In genomic region chr17:8408371-8408770, GRCh38 we compare ENCODE assay signal across 19 cellular contexts. TPM values are rescaled to one million over a fixed set of nuclear protein-coding genes. Genes with fewer than 3 reads are reported as not detected.
A peak's percentile ranks its signal among the peaks of the same experiment; 100 is the strongest.
DNase-seq lines count a peak whose midpoint lies in the region; ATAC-seq and TF ChIP-seq lines count a peak whose summit lies in the region.
"Had no signal": no experiment of that assay in that cellular context is flagged by ENCODE, and none has a peak within 500 bp of the region (broad histone marks: within the 10 kb centered on the region; RNA-seq: fewer than 3 reads in every experiment).

No MANE protein-coding gene starts in this region.

- peak; percentile 15 for DNase-seq in COLO668 (lab: John Stamatoyannopoulos, UW; ENCODE audit: unreplicated experiment)
- peak; percentile 22 for DNase-seq in M059J (ENCODE audit: low read depth)
- no peak for DNase-seq in lower lobe of right lung
- no peak for DNase-seq in middle frontal gyrus (ENCODE audit: extremely low spot score, low spot score)
- no peak for DNase-seq in amniotic stem cell (lab: John Stamatoyannopoulos, UW)
- DNase-seq in NCI-H2081 (lab: John Stamatoyannopoulos, UW), result no peak
- DNase-seq: activated CD4-positive, alpha-beta memory T cell treated with anti-CD3 and anti-CD28 coated beads, Interleukin-2, amount 10 ng/mL, durations not matched to agents 7 days and 5 days; activated naive CD4-positive, alpha-beta T cell treated with anti-CD3 and anti-CD28 coated beads for 36 hours; caudate nucleus; heart left ventricle; NCI-H1105; NCI-H446 treated with DMSO at 0.1 percent for 48 hours; spleen; T1000 had no signal

- intact Hi-C loops in lower lobe of right lung (cut with DNase I), result no loop called here

- H3K36me3 ChIP-seq in ectodermal cell (ENCODE audit: control insufficient read depth, insufficient read depth, low read length), result no peaks in the 10 kb centered on the region
- no peaks in the 10 kb centered on the region for H3K36me3 ChIP-seq in lower lobe of right lung
- H3K36me3 ChIP-seq: heart left ventricle, spleen, suprapubic skin had no signal

- no peak for TF ChIP-seq CTCF in lower lobe of right lung (IDR thresholded peaks at IDR 0.05)

- peaks cover 3% of the 10 kb centered on the region for H3K27me3 ChIP-seq in ectodermal cell (ENCODE audit: control insufficient read depth, insufficient read depth, low read length, poor library complexity, severe bottlenecking)
- no peaks in the 10 kb centered on the region for H3K27me3 ChIP-seq in lower lobe of right lung (ENCODE audit: low read depth)
- H3K27me3 ChIP-seq: heart left ventricle, suprapubic skin had no signal

- H3K4me3 ChIP-seq in ectodermal cell (ENCODE audit: insufficient read depth, low read depth, low read length) (no peak overlapping the region), lower lobe of right lung (no peak overlapping the region)
- H3K4me3 ChIP-seq: heart left ventricle, lung, spleen, suprapubic skin had no signal

- H3K27ac ChIP-seq in ectodermal cell (ENCODE audit: insufficient read depth, low read depth, low read length, poor library complexity, severe bottlenecking) (peak overlapping the region; percentile 16), lower lobe of right lung (no peak overlapping the region)
- H3K27ac ChIP-seq: heart left ventricle, spleen, suprapubic skin had no signal

- ATAC-seq in lower lobe of right lung (peak; percentile 58 to 61), GM18861 (IDR thresholded peaks at IDR 0.05; ENCODE audit: unreplicated experiment) (no peak)
- ATAC-seq: heart left ventricle had no signal

- H3K4me1 ChIP-seq in ectodermal cell (ENCODE audit: control insufficient read depth, insufficient read depth, low read length), result no peaks in the 10 kb centered on the region
- peaks cover 22% of the 10 kb centered on the region for H3K4me1 ChIP-seq in lower lobe of right lung

- no peaks in the 10 kb centered on the region for H3K9me3 ChIP-seq in ectodermal cell (ENCODE audit: control insufficient read depth, low read length)
- H3K9me3 ChIP-seq in lower lobe of right lung, result no peaks in the 10 kb centered on the region
- H3K9me3 ChIP-seq: heart left ventricle, spleen, suprapubic skin had no signal

- 78 to 80% methylated on average over 14 of the region's 14 CpGs for WGBS in ectodermal cell, 2 experiments

RNA-seq across cellular contexts. Expression of gene RNF222, which starts 10.7 kb away (rescaled TPM):
- 0.10 TPM in 1 of 2 replicates, not detected in the other for total RNA-seq in M059J (2014; rRNA removed; shearing (Covaris generic))
- not detected for polyA plus RNA-seq in ectodermal cell (2013, experiment 1 of 4)
- polyA plus RNA-seq in ectodermal cell (2013, experiment 2 of 4), result not detected
- not detected for polyA plus RNA-seq in ectodermal cell (2013, experiment 3 of 4)
- polyA plus RNA-seq in ectodermal cell (2013, experiment 4 of 4), result not detected
- total RNA-seq in lower lobe of right lung, result not detected
- total RNA-seq: heart left ventricle, lung, omental fat pad, spleen had no signal
- polyA plus RNA-seq: heart left ventricle, lung had no signal

RNA-seq across cellular contexts. Expression of gene RPL26, which starts 25.4 kb away (rescaled TPM):
- 2,231 and 3,155 TPM in 2 replicates for total RNA-seq in M059J (2014; rRNA removed; shearing (Covaris generic))
- polyA plus RNA-seq in ectodermal cell (2013, experiment 1 of 4), result 2,443 TPM
- 2,156 TPM for polyA plus RNA-seq in ectodermal cell (2013, experiment 2 of 4)
- polyA plus RNA-seq in ectodermal cell (2013, experiment 3 of 4), result 3,043 TPM
- polyA plus RNA-seq in ectodermal cell (2013, experiment 4 of 4), result 3,270 TPM
- 1,194 TPM for total RNA-seq in lower lobe of right lung

RNA-seq across cellular contexts. Expression of gene NDEL1, which starts 27.3 kb away (rescaled TPM):
- 39.5 and 43.7 TPM in 2 replicates for total RNA-seq in M059J (2014; rRNA removed; shearing (Covaris generic))
- 33.7 TPM for polyA plus RNA-seq in ectodermal cell (2013, experiment 1 of 4)
- polyA plus RNA-seq in ectodermal cell (2013, experiment 2 of 4), result 38.0 TPM
- 25.3 TPM for polyA plus RNA-seq in ectodermal cell (2013, experiment 3 of 4)
- 28.6 TPM for polyA plus RNA-seq in ectodermal cell (2013, experiment 4 of 4)
- total RNA-seq in lower lobe of right lung, result 74.1 TPM

Comparison
In these comparisons a context has a peak if more than half of its experiments do, and no peak if none do; other contexts are left out.
1. DNase-seq: peak in COLO668 (single experiment) and M059J (single experiment); none in lower lobe of right lung (single experiment), middle frontal gyrus (single experiment), amniotic stem cell (single experiment) and NCI-H2081 (0 of 2).